1 cellular context compared by ENCODE assay signal in genomic region chr10:109891105-109891504, GRCh38.
TF ChIP-seq lines count a peak whose summit lies in the region.

No MANE protein-coding gene starts in this region.

TF ChIP-seq in K562, 482 proteins besides CTCF, POLR2A, EP300 and RAD21 (continued from another document):
- peak; percentile 35; the same call in 1 of the 2 replicates for TF ChIP-seq BCOR (IDR thresholded peaks at IDR 0.05)
- no peak for TF ChIP-seq ZNF696 (CRISPR knock-in tag; conservative IDR thresholded peaks at IDR 0.05)
